ENCODE assay signal across 15 cellular contexts in genomic region chr6:148134566-148134965, GRCh38.
"Had no signal": no experiment of that assay in that cellular context is flagged by ENCODE, and none has a peak within 500 bp of the region (broad histone marks: within the 10 kb centered on the region; RNA-seq: fewer than 3 reads in every experiment).

No MANE protein-coding gene starts in this region.

- ATAC-seq: activated CD8-positive, alpha-beta memory T cell treated with anti-CD3 and anti-CD28 coated beads, Interleukin-2, amount 10 ng/mL, durations not matched to agents 7 days and 5 days; activated CD8-positive, alpha-beta T cell treated with anti-CD3 and anti-CD28 coated beads, Interleukin-2, amount 10 ng/mL, durations not matched to agents 7 days and 5 days; activated naive CD4-positive, alpha-beta T cell treated with anti-CD3 and anti-CD28 coated beads, Interleukin-2, amount 50 U/mL, for 72 hours; right cardiac atrium; WTC11 had no signal

- DNase-seq: activated CD4-positive, alpha-beta T cell treated with anti-CD3 and anti-CD28 coated beads for 1 hour; activated CD4-positive, alpha-beta T cell treated with anti-CD3 and anti-CD28 coated beads, Interleukin-2, amount 50 U/mL, for 1 hour; activated CD8-positive, alpha-beta memory T cell treated with anti-CD3 and anti-CD28 coated beads, Interleukin-2, amount 10 ng/mL, durations not matched to agents 7 days and 5 days; activated CD8-positive, alpha-beta T cell treated with anti-CD3 and anti-CD28 coated beads, Interleukin-2, amount 10 ng/mL, durations not matched to agents 7 days and 5 days; activated naive CD4-positive, alpha-beta T cell; activated T-cell treated with anti-CD3 and anti-CD28 coated beads, Interleukin-2, amount 50 U/mL, for 48 hours; effector CD4-positive, alpha-beta T cell; esophagus squamous epithelium; left ventricle myocardium inferior; posterior cingulate gyrus; right cardiac atrium; spleen; stimulated activated naive CD4-positive, alpha-beta T cell had no signal
